Comparison of ENCODE assay signal across 13 cellular contexts in the genomic region with DNA sequence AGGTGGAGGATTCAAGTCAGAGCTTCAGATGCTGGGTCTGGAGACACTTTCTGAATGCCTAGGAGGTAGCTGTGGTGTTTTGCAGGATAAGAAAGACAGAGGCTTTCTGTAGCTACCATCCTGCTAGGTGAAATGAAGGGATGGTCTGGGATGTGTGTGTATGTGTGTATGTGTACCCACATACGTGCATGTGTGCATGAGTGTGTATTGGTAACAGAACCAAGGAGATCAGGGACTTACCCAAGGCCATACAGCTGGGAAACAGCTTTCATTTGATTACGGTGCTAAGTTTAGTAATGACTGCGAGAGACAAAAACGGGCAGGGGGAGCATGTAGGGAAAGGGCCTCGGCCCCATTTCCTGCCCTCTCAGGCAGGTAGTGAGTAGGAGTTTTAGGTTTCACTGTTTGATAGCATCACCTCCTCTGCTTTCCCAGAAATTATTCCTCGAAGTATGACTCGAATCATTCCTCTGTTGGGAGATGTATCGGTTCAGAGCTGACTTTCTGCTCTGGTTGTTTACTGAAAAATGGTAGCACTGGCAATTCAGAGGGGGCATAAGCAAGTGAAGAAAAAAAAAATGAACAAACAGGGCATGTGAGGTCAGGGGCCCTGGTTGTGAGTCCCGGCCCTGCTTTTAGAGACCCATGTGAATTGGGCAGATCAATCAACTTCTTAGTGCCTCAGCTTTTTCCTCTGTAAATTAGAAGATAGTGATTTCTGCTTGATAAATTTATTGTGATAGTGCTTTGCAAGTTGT.
DNase-seq lines count a peak whose midpoint lies in the region; ATAC-seq, FAIRE-seq and TF ChIP-seq lines count a peak whose summit lies in the region.
"Had no signal": no experiment of that assay in that cellular context is flagged by ENCODE, and none has a peak within 500 bp of the region (broad histone marks: within the 10 kb centered on the region; RNA-seq: fewer than 3 reads in every experiment).

No MANE protein-coding gene starts in this region.

- H3K27me3 ChIP-seq in Panc1 (ENCODE audit: control insufficient read depth, insufficient read depth, low read length) (no peaks in the 10 kb centered on the region), ascending aorta (no peaks in the 10 kb centered on the region), sigmoid colon (no peaks in the 10 kb centered on the region)

- ATAC-seq in A549 = no peak
- ATAC-seq in Panc1 = no peak
- ATAC-seq in HG03159 (IDR thresholded peaks at IDR 0.05; ENCODE audit: unreplicated experiment) = no peak

- DNase-seq in A549 (ENCODE audit: low read depth in 1 of 2, low spot score in 1 of 2) = no peak
- no peak for DNase-seq in Panc1 (ENCODE audit: low read depth, low spot score)
- DNase-seq in ascending aorta (ENCODE audit: low spot score in 2 of 2) = no peak
- DNase-seq in sigmoid colon = no peak
- DNase-seq in GDM1 (lab: John Stamatoyannopoulos, UW) = no peak
- no peak for DNase-seq in mucosa of gallbladder (ENCODE audit: low spot score)
- DNase-seq in NCI-H2196 (lab: John Stamatoyannopoulos, UW; ENCODE audit: unreplicated experiment) = no peak
- DNase-seq: COR-L47, NCI-H69, small intestine, WERI-Rb-1 had no signal

- no peak for TF ChIP-seq EP300 in A549 (IDR thresholded peaks at IDR 0.05)
- no peak for TF ChIP-seq EP300 in sigmoid colon (IDR thresholded peaks at IDR 0.05)

- TF ChIP-seq CTCF in A549 (IDR thresholded peaks at IDR 0.05) = no peak
- TF ChIP-seq CTCF in Panc1 (IDR thresholded peaks at IDR 0.05) = no peak
- no peak for TF ChIP-seq CTCF in ascending aorta (IDR thresholded peaks at IDR 0.05)
- no peak for TF ChIP-seq CTCF in sigmoid colon (IDR thresholded peaks at IDR 0.05)

- no TSS peak for BruUV-seq in Panc1 (replicated peaks; lab: Mats Ljungman, UMichigan)

- TF ChIP-seq POLR2A in A549 (IDR thresholded peaks at IDR 0.05; ENCODE audit: low read length) (no peak), sigmoid colon (IDR thresholded peaks at IDR 0.05) (no peak)

- peak overlapping the region; percentile 5 to 69; a peak in 4 of 6 replicates for H3K27ac ChIP-seq in A549
- H3K27ac ChIP-seq in Panc1 (ENCODE audit: low read length) = peak overlapping the region; percentile 54; the same call in 1 of the 2 replicates
- peak overlapping the region; percentile 92 to 94 for H3K27ac ChIP-seq in ascending aorta
- peak overlapping the region; percentile 65 to 94 (median 88) for H3K27ac ChIP-seq in sigmoid colon
- H3K27ac ChIP-seq: WERI-Rb-1 had no signal

- POLR2A ChIA-PET in A549 (lab: Yijun Ruan, JAX) = no interaction called here
- POLR2A ChIA-PET in Panc1 (lab: Charles Lee) = interaction anchor here (0.5 kb wide), 2 partner anchors 71 to 80 kb away, joined by 3 to 4 read pairs; no protein-coding TSS in a partner anchor

- H3K4me3 ChIP-seq in A549 (no peak overlapping the region), Panc1 (ENCODE audit: low read depth in 2 of 2, low read length in 2 of 2) (no peak overlapping the region), ascending aorta (no peak overlapping the region), sigmoid colon (no peak overlapping the region)

- no peak for TF ChIP-seq RAD21 in A549 (conservative IDR thresholded peaks at IDR 0.05 in 1 of 2, IDR thresholded peaks at IDR 0.05 in 1 of 2)

- in situ Hi-C loops in Panc1 (cut with HindIII; ENCODE audit: low pct_unique_long_range_greater_than_20kb, low sequenced_read_pairs) = loop anchor here (25.0 kb wide), 1 partner anchor 547 kb away; a partner anchor contains a TSS

- H3K4me2 ChIP-seq in A549 = no peak overlapping the region

- FAIRE-seq in A549 (lab: Jason Lieb, UNC) = no peak
- FAIRE-seq: islet of Langerhans, small intestine had no signal

- intact Hi-C loops in Panc1 (cut with micrococcal nuclease; ENCODE audit: unreplicated experiment) (no loop called here), ascending aorta (cut with DNase I) (loop anchor here (2.0 to 10.0 kb wide), 2 partner anchors 14 to 400 kb away; no protein-coding TSS in a partner anchor), sigmoid colon (cut with DNase I) (no loop called here)

- H3K36me3 ChIP-seq in Panc1 (ENCODE audit: control insufficient read depth, insufficient read depth, low read length) (no peaks in the 10 kb centered on the region), ascending aorta (peaks cover 0 to 6% of the 10 kb centered on the region in 2 donors), sigmoid colon (peaks cover 0 to 5% (median 2%) of the 10 kb centered on the region in 4 donors)
- H3K36me3 ChIP-seq: WERI-Rb-1 had no signal

- H3K4me1 ChIP-seq in A549 (peaks cover 75% of the 10 kb centered on the region), Panc1 (ENCODE audit: control insufficient read depth, insufficient read depth, low read length) (peaks cover 42% of the 10 kb centered on the region), ascending aorta (peaks cover 26 to 72% of the 10 kb centered on the region in 2 donors), sigmoid colon (peaks cover 0 to 94% (median 86%) of the 10 kb centered on the region in 4 donors)

- H3K9me3 ChIP-seq in A549 = no peaks in the 10 kb centered on the region
- H3K9me3 ChIP-seq in Panc1 (ENCODE audit: control insufficient read depth, insufficient read depth, low read depth, low read length) = no peaks in the 10 kb centered on the region
- no peaks in the 10 kb centered on the region for H3K9me3 ChIP-seq in ascending aorta
- H3K9me3 ChIP-seq in sigmoid colon = no peaks in the 10 kb centered on the region

- CTCF ChIA-PET in A549 (lab: Yijun Ruan, JAX) (interaction anchor here (0.7 to 1.8 kb wide), 4 partner anchors 10 to 670 kb away, joined by 3 to 4 read pairs (median 4); no protein-coding TSS in a partner anchor), Panc1 (lab: Charles Lee) (interaction anchor here (0.6 kb wide), 1 partner anchor 660 kb away, joined by 3 read pairs; no protein-coding TSS in a partner anchor)

- 81% methylated on average over 9 of the region's 9 CpGs for WGBS in A549 (ENCODE audit: missing lambda C conversion rate)
- 73 to 91% methylated on average over 9 of the region's 9 CpGs for WGBS in sigmoid colon, 2 donors

TF ChIP-seq in A549, 52 proteins besides CTCF, POLR2A, EP300 and RAD21:
- TF ChIP-seq, protein P1, sequence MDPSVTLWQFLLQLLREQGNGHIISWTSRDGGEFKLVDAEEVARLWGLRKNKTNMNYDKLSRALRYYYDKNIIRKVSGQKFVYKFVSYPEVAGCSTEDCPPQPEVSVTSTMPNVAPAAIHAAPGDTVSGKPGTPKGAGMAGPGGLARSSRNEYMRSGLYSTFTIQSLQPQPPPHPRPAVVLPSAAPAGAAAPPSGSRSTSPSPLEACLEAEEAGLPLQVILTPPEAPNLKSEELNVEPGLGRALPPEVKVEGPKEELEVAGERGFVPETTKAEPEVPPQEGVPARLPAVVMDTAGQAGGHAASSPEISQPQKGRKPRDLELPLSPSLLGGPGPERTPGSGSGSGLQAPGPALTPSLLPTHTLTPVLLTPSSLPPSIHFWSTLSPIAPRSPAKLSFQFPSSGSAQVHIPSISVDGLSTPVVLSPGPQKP (IDR thresholded peaks at IDR 0.05; ENCODE audit: low read depth, low read length) = no peak
- no peak for TF ChIP-seq KDM5A (IDR thresholded peaks at IDR 0.05)
- TF ChIP-seq, protein P2, sequence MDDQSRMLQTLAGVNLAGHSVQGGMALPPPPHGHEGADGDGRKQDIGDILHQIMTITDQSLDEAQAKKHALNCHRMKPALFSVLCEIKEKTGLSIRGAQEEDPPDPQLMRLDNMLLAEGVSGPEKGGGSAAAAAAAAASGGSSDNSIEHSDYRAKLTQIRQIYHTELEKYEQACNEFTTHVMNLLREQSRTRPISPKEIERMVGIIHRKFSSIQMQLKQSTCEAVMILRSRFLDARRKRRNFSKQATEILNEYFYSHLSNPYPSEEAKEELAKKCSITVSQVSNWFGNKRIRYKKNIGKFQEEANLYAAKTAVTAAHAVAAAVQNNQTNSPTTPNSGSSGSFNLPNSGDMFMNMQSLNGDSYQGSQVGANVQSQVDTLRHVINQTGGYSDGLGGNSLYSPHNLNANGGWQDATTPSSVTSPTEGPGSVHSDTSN (IDR thresholded peaks at IDR 0.05) = no peak
- no peak for TF ChIP-seq CBX8 (IDR thresholded peaks at IDR 0.05)
- TF ChIP-seq ESRRA (IDR thresholded peaks at IDR 0.05; ENCODE audit: borderline replicate concordance, low read length) = no peak
- TF ChIP-seq CBX2 (IDR thresholded peaks at IDR 0.05; ENCODE audit: borderline replicate concordance, low read depth) = no peak
- TF ChIP-seq GATA3 (IDR thresholded peaks at IDR 0.05; ENCODE audit: borderline replicate concordance) = no peak
- TF ChIP-seq, protein P3, sequence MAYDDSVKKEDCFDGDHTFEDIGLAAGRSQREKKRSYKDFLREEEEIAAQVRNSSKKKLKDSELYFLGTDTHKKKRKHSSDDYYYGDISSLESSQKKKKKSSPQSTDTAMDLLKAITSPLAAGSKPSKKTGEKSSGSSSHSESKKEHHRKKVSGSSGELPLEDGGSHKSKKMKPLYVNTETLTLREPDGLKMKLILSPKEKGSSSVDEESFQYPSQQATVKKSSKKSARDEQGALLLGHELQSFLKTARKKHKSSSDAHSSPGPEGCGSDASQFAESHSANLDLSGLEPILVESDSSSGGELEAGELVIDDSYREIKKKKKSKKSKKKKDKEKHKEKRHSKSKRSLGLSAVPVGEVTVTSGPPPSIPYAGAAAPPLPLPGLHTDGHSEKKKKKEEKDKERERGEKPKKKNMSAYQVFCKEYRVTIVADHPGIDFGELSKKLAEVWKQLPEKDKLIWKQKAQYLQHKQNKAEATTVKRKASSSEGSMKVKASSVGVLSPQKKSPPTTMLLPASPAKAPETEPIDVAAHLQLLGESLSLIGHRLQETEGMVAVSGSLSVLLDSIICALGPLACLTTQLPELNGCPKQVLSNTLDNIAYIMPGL (CRISPR knock-in tag; IDR thresholded peaks at IDR 0.05; ENCODE audit: borderline replicate concordance) = no peak
- no peak for TF ChIP-seq CEBPB (IDR thresholded peaks at IDR 0.05)
- no peak for TF ChIP-seq EHMT2 (IDR thresholded peaks at IDR 0.05; ENCODE audit: low read depth)
- TF ChIP-seq JUNB (IDR thresholded peaks at IDR 0.05) = no peak
- TF ChIP-seq, protein P4, sequence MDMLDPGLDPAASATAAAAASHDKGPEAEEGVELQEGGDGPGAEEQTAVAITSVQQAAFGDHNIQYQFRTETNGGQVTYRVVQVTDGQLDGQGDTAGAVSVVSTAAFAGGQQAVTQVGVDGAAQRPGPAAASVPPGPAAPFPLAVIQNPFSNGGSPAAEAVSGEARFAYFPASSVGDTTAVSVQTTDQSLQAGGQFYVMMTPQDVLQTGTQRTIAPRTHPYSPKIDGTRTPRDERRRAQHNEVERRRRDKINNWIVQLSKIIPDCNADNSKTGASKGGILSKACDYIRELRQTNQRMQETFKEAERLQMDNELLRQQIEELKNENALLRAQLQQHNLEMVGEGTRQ (IDR thresholded peaks at IDR 0.05) = no peak
- TF ChIP-seq CHD2 (IDR thresholded peaks at IDR 0.05; ENCODE audit: low read length, partially characterized antibody) = no peak
- no peak for TF ChIP-seq TP53 (CRISPR knock-in tag; IDR thresholded peaks at IDR 0.05)
- TF ChIP-seq NPAS2 (CRISPR knock-in tag; IDR thresholded peaks at IDR 0.05; ENCODE audit: borderline replicate concordance) = no peak
- TF ChIP-seq NFE2L2 (conservative IDR thresholded peaks at IDR 0.05; ENCODE audit: low read length) = no peak
- TF ChIP-seq RFX5 (IDR thresholded peaks at IDR 0.05) = no peak
TF ChIP-seq in A549: peak in this region for 0.

Comparison
In these comparisons a context has a peak if more than half of its experiments do, and no peak if none do; other contexts are left out.
1. H3K27ac ChIP-seq: peak in every context shown above with its lines; median percentile 93 in ascending aorta; 88 in sigmoid colon; 54 in Panc1; 37 in A549.